2 cellular contexts compared by ENCODE assay signal in the genomic region with DNA sequence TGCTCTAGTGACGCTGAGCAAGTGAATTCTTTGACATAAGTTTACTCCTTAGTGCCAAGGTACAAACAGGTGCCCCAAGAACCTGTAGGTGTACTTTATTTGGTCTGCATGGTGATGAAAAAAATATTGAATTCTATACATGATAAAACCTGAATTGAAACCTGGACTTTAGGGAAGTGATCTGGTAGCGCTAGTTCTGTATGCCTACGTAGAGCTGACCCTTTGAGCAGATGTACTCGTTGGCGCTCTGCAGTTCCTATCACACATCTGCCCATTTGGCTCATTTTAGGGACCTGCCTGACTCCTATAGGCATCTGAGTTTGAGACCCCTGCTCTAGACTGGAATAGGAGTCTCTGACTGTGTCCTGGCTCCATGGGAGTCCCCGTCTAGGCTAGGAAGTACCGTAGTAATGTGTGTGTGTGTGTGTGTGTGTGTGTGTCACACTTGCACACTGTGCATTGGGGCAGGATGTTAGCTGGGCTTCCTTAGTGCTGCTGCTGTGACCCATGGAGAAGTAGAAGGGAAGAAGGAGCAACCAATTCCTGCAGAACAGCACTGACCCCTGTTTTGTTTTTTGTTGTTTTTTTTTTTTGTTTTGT.
TF ChIP-seq lines count a peak whose summit lies in the region.

No MANE protein-coding gene starts in this region.

TF ChIP-seq in liver, 16 proteins besides CTCF, POLR2A, EP300 and RAD21 (continued from another document):
- no peak for TF ChIP-seq ATF3 (IDR thresholded peaks at IDR 0.05)
- TF ChIP-seq NR2F2 (IDR thresholded peaks at IDR 0.05) = no peak
- no peak for TF ChIP-seq TAF1 (conservative IDR thresholded peaks at IDR 0.05)
- TF ChIP-seq EGR1 (IDR thresholded peaks at IDR 0.05; ENCODE audit: low read depth in 2 of 2) = no peak

TF ChIP-seq in HepG2, 621 proteins besides CTCF, POLR2A, EP300 and RAD21 (continued from another document):
- TF ChIP-seq KDM3A (CRISPR knock-in tag; IDR thresholded peaks at IDR 0.05; ENCODE audit: low read depth) (no peak), MAFG (CRISPR knock-in tag; IDR thresholded peaks at IDR 0.05) (no peak), ASH2L (IDR thresholded peaks at IDR 0.05; ENCODE audit: insufficient read length, low read depth, low read length) (no peak), HNRNPL (IDR thresholded peaks at IDR 0.05; ENCODE audit: low read depth, low read length) (no peak), ZNF574 (CRISPR knock-in tag; IDR thresholded peaks at IDR 0.05) (no peak), ZFP90 (CRISPR knock-in tag; IDR thresholded peaks at IDR 0.05; ENCODE audit: borderline replicate concordance) (no peak), HNRNPLL (IDR thresholded peaks at IDR 0.05; ENCODE audit: low read depth, low read length, poor library complexity, severe bottlenecking) (no peak), JUND (CRISPR knock-in tag; IDR thresholded peaks at IDR 0.05) (no peak), HOXA5 (CRISPR knock-in tag; IDR thresholded peaks at IDR 0.05) (no peak), ZMYM4 (CRISPR knock-in tag; IDR thresholded peaks at IDR 0.05) (no peak)
- TF ChIP-seq, protein P1, sequence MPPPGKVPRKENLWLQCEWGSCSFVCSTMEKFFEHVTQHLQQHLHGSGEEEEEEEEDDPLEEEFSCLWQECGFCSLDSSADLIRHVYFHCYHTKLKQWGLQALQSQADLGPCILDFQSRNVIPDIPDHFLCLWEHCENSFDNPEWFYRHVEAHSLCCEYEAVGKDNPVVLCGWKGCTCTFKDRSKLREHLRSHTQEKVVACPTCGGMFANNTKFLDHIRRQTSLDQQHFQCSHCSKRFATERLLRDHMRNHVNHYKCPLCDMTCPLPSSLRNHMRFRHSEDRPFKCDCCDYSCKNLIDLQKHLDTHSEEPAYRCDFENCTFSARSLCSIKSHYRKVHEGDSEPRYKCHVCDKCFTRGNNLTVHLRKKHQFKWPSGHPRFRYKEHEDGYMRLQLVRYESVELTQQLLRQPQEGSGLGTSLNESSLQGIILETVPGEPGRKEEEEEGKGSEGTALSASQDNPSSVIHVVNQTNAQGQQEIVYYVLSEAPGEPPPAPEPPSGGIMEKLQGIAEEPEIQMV (CRISPR knock-in tag; IDR thresholded peaks at IDR 0.05; ENCODE audit: low read depth) = no peak
